ENCODE assay signal across 2 cellular contexts in genomic region chr19:38812841-38813320, GRCh38.
TF ChIP-seq lines count a peak whose summit lies in the region.

Gene LGALS4 (minus strand): TSS chr19:38812945. CDS start chr19:38812886, 59 bp downstream.

TF ChIP-seq in A549, 52 proteins besides CTCF, POLR2A, EP300 and RAD21:
- TF ChIP-seq E2F6 (IDR thresholded peaks at IDR 0.05; ENCODE audit: borderline replicate concordance, low read depth) (no peak), CHD4 (IDR thresholded peaks at IDR 0.05; ENCODE audit: borderline replicate concordance) (no peak), RFX5 (IDR thresholded peaks at IDR 0.05) (no peak), TP53 (CRISPR knock-in tag; IDR thresholded peaks at IDR 0.05) (no peak), EHMT2 (IDR thresholded peaks at IDR 0.05; ENCODE audit: low read depth) (no peak), KDM1A (IDR thresholded peaks at IDR 0.05; ENCODE audit: low read depth) (no peak), MAFK (IDR thresholded peaks at IDR 0.05; ENCODE audit: partially characterized antibody) (no peak), NFE2L2 (conservative IDR thresholded peaks at IDR 0.05; ENCODE audit: low read length) (no peak), CEBPB (IDR thresholded peaks at IDR 0.05) (no peak), HDAC2 (IDR thresholded peaks at IDR 0.05) (no peak), HOXB5 (CRISPR knock-in tag; IDR thresholded peaks at IDR 0.05) (no peak), CBX8 (IDR thresholded peaks at IDR 0.05) (no peak), ELK1 (IDR thresholded peaks at IDR 0.05; ENCODE audit: low read depth, low read length) (no peak), RNF2 (IDR thresholded peaks at IDR 0.05; ENCODE audit: borderline replicate concordance, low read depth) (no peak), SMC3 (IDR thresholded peaks at IDR 0.05) (no peak), FOXS1 (CRISPR knock-in tag; IDR thresholded peaks at IDR 0.05) (no peak), EHF (CRISPR knock-in tag; IDR thresholded peaks at IDR 0.05) (no peak), ZFP36 (IDR thresholded peaks at IDR 0.05; ENCODE audit: borderline replicate concordance, partially characterized antibody) (no peak), ESRRA (IDR thresholded peaks at IDR 0.05; ENCODE audit: borderline replicate concordance, low read length) (no peak), GATA3 (IDR thresholded peaks at IDR 0.05; ENCODE audit: borderline replicate concordance) (no peak)

TF ChIP-seq in IMR-90, 13 proteins besides CTCF, POLR2A, EP300 and RAD21 (continued from another document):
- no peak for TF ChIP-seq MAZ (IDR thresholded peaks at IDR 0.05; ENCODE audit: borderline replicate concordance, low read depth, low read length)
- no peak for TF ChIP-seq RCOR1 (IDR thresholded peaks at IDR 0.05; ENCODE audit: insufficient replicate concordance, low read length)
- TF ChIP-seq MXI1 (IDR thresholded peaks at IDR 0.05; ENCODE audit: borderline replicate concordance, low read depth, low read length), result no peak
- TF ChIP-seq NFE2L2 (IDR thresholded peaks at IDR 0.05; ENCODE audit: low read depth, low read length), result no peak
